Comparison of ENCODE assay signal across 27 cellular contexts in genomic region chr2:121727950-121728349, GRCh38. TPM values are rescaled to one million over a fixed set of nuclear protein-coding genes. Genes with fewer than 3 reads are reported as not detected.
A peak's percentile ranks its signal among the peaks of the same experiment; 100 is the strongest.
DNase-seq lines count a peak whose midpoint lies in the region; ATAC-seq and TF ChIP-seq lines count a peak whose summit lies in the region.
"Had no signal": no experiment of that assay in that cellular context is flagged by ENCODE, and none has a peak within 500 bp of the region (broad histone marks: within the 10 kb centered on the region; RNA-seq: fewer than 3 reads in every experiment).

No MANE protein-coding gene starts in this region.

- no peaks in the 10 kb centered on the region for H3K27me3 Mint-ChIP-seq in activated T-cell treated with anti-CD3 and anti-CD28 coated beads, Interleukin-2, amount 50 U/mL, for 72 hours (ENCODE audit: low read depth)
- no peaks in the 10 kb centered on the region for H3K27me3 Mint-ChIP-seq in activated T-cell treated with anti-CD3 and anti-CD28 coated beads, Interleukin-2, amount 50 U/mL, for 4 hours (ENCODE audit: low read depth)
- H3K27me3 Mint-ChIP-seq in stimulated activated naive CD8-positive, alpha-beta T cell treated with anti-CD3 and anti-CD28 coated beads, Interleukin-15, Interleukin-2, amounts not matched to agents 100 ng/mL and 50 ng/mL, for 24 hours = no peaks in the 10 kb centered on the region
- no peaks in the 10 kb centered on the region for H3K27me3 Mint-ChIP-seq in activated naive CD8-positive, alpha-beta T cell treated with anti-CD3 and anti-CD28 coated beads, Interleukin-2, amount 50 U/mL, for 24 hours
- H3K27me3 Mint-ChIP-seq: CD8-positive, alpha-beta memory T cell had no signal

- no peak for TF ChIP-seq CTCF in MM.1S (IDR thresholded peaks at IDR 0.05; ENCODE audit: low read length)

- H3K4me1 ChIP-seq in MM.1S (ENCODE audit: low read length) = no peaks in the 10 kb centered on the region

- peaks cover 16 to 49% of the 10 kb centered on the region in 2 donors for H3K36me3 Mint-ChIP-seq in activated T-cell treated with anti-CD3 and anti-CD28 coated beads, Interleukin-2, amount 50 U/mL, for 72 hours (ENCODE audit: insufficient read depth in 2 of 2)
- H3K36me3 Mint-ChIP-seq in activated T-cell treated with anti-CD3 and anti-CD28 coated beads, Interleukin-2, amount 50 U/mL, for 4 hours (ENCODE audit: insufficient read depth) = peaks cover 41% of the 10 kb centered on the region
- peaks cover 62% of the 10 kb centered on the region for H3K36me3 Mint-ChIP-seq in stimulated activated naive CD8-positive, alpha-beta T cell treated with anti-CD3 and anti-CD28 coated beads, Interleukin-15, Interleukin-2, amounts not matched to agents 100 ng/mL and 50 ng/mL, for 24 hours (ENCODE audit: low read depth)
- peaks cover 68% of the 10 kb centered on the region for H3K36me3 Mint-ChIP-seq in activated naive CD8-positive, alpha-beta T cell treated with anti-CD3 and anti-CD28 coated beads, Interleukin-2, amount 50 U/mL, for 24 hours (ENCODE audit: low read depth)

- H3K4me1 Mint-ChIP-seq in activated T-cell treated with anti-CD3 and anti-CD28 coated beads, Interleukin-2, amount 50 U/mL, for 72 hours (ENCODE audit: low read depth) = peaks cover 54% of the 10 kb centered on the region
- peaks cover 27% of the 10 kb centered on the region for H3K4me1 Mint-ChIP-seq in activated T-cell treated with anti-CD3 and anti-CD28 coated beads, Interleukin-2, amount 50 U/mL, for 4 hours (ENCODE audit: low read depth)
- H3K4me1 Mint-ChIP-seq in stimulated activated naive CD8-positive, alpha-beta T cell treated with anti-CD3 and anti-CD28 coated beads, Interleukin-15, Interleukin-2, amounts not matched to agents 100 ng/mL and 50 ng/mL, for 24 hours (ENCODE audit: low read depth) = peaks cover 67% of the 10 kb centered on the region
- peaks cover 59% of the 10 kb centered on the region for H3K4me1 Mint-ChIP-seq in activated naive CD8-positive, alpha-beta T cell treated with anti-CD3 and anti-CD28 coated beads, Interleukin-2, amount 50 U/mL, for 24 hours
- H3K4me1 Mint-ChIP-seq: GM23338, H9 had no signal

- H3K9me3 Mint-ChIP-seq in activated T-cell treated with anti-CD3 and anti-CD28 coated beads, Interleukin-2, amount 50 U/mL, for 72 hours = no peaks in the 10 kb centered on the region
- no peaks in the 10 kb centered on the region for H3K9me3 Mint-ChIP-seq in activated T-cell treated with anti-CD3 and anti-CD28 coated beads, Interleukin-2, amount 50 U/mL, for 4 hours
- no peaks in the 10 kb centered on the region for H3K9me3 Mint-ChIP-seq in stimulated activated naive CD8-positive, alpha-beta T cell treated with anti-CD3 and anti-CD28 coated beads, Interleukin-15, Interleukin-2, amounts not matched to agents 100 ng/mL and 50 ng/mL, for 24 hours
- H3K9me3 Mint-ChIP-seq in activated naive CD8-positive, alpha-beta T cell treated with anti-CD3 and anti-CD28 coated beads, Interleukin-2, amount 50 U/mL, for 24 hours = peaks cover 4% of the 10 kb centered on the region
- H3K9me3 Mint-ChIP-seq: CD8-positive, alpha-beta memory T cell; GM23338; H9 had no signal

- peaks cover 9% of the 10 kb centered on the region for H3K36me3 ChIP-seq in MM.1S (replicated peaks; ENCODE audit: insufficient read depth, low read length)

- H3K4me3 ChIP-seq in MM.1S (ENCODE audit: low read length) = no peak overlapping the region
- H3K4me3 ChIP-seq: GM12878, GM23338, SJSA1 had no signal

- no peak overlapping the region for H3K27ac ChIP-seq in MM.1S (ENCODE audit: low read length)
- H3K27ac ChIP-seq: KMS-11, SJSA1 had no signal

- no peak for ATAC-seq in activated T-cell treated with anti-CD3 and anti-CD28 coated beads, Interleukin-2, amount 50 U/mL, for 72 hours (replicated peaks in 1 of 2)
- no peak for ATAC-seq in activated T-cell treated with anti-CD3 and anti-CD28 coated beads, Interleukin-2, amount 50 U/mL, for 4 hours
- ATAC-seq in stimulated activated naive CD8-positive, alpha-beta T cell treated with anti-CD3 and anti-CD28 coated beads, Interleukin-15, Interleukin-2, amounts not matched to agents 100 U/mL and 50 U/mL, for 24 hours = no peak
- no peak for ATAC-seq in activated naive CD8-positive, alpha-beta T cell treated with anti-CD3 and anti-CD28 coated beads, Interleukin-2, amount 50 U/mL, for 24 hours
- ATAC-seq: GM12878, GM23338 had no signal

- H3F3A ChIP-seq in MM.1S (ENCODE audit: insufficient read depth, low read length) = peaks cover 4% of the 10 kb centered on the region; the same call in 1 of the 2 replicates

- no peak for DNase-seq in activated T-cell treated with anti-CD3 and anti-CD28 coated beads, Interleukin-2, amount 50 U/mL, for 72 hours
- no peak for DNase-seq in activated T-cell treated with anti-CD3 and anti-CD28 coated beads, Interleukin-2, amount 50 U/mL, for 4 hours
- DNase-seq in stimulated activated naive CD8-positive, alpha-beta T cell treated with anti-CD3 and anti-CD28 coated beads, Interleukin-15, Interleukin-2, amounts not matched to agents 100 U/mL and 50 U/mL, for 24 hours = no peak
- no peak for DNase-seq in activated naive CD8-positive, alpha-beta T cell treated with anti-CD3 and anti-CD28 coated beads, Interleukin-2, amount 50 U/mL, for 24 hours
- DNase-seq in NCI-H2171 (lab: John Stamatoyannopoulos, UW) (no peak), MM.1S (no peak)
- DNase-seq: C1 segment of cervical spinal cord; CD8-positive, alpha-beta memory T cell; DMS 273 treated with DMSO at 0.1 percent for 48 hours; DMS79; EL; GDM1; H9; NCI-H1092; NCI-H1417 treated with DMSO at 0.1 percent for 48 hours; NCI-H1694 treated with DMSO at 0.1 percent for 48 hours; NCI-H2081; NCI-H226; NCI-H510A; NCI-H69; Right ventricle myocardium superior; RPMI8226 had no signal

- H3K4me3 Mint-ChIP-seq in activated T-cell treated with anti-CD3 and anti-CD28 coated beads, Interleukin-2, amount 50 U/mL, for 72 hours = no peak overlapping the region
- H3K4me3 Mint-ChIP-seq in activated T-cell treated with anti-CD3 and anti-CD28 coated beads, Interleukin-2, amount 50 U/mL, for 4 hours = no peak overlapping the region
- no peak overlapping the region for H3K4me3 Mint-ChIP-seq in stimulated activated naive CD8-positive, alpha-beta T cell treated with anti-CD3 and anti-CD28 coated beads, Interleukin-15, Interleukin-2, amounts not matched to agents 100 ng/mL and 50 ng/mL, for 24 hours
- H3K4me3 Mint-ChIP-seq in activated naive CD8-positive, alpha-beta T cell treated with anti-CD3 and anti-CD28 coated beads, Interleukin-2, amount 50 U/mL, for 24 hours = no peak overlapping the region
- H3K4me3 Mint-ChIP-seq: CD8-positive, alpha-beta memory T cell; GM23338; H9 had no signal

- H3K9ac ChIP-seq in MM.1S (ENCODE audit: low read length) = no peak overlapping the region
- H3K9ac ChIP-seq: KMS-11 had no signal

- H2AFZ ChIP-seq in MM.1S (ENCODE audit: low read length) = no peak overlapping the region
- H2AFZ ChIP-seq: GM23338 had no signal

- no peaks in the 10 kb centered on the region for H3K27me3 ChIP-seq in MM.1S (replicated peaks; ENCODE audit: insufficient read depth, low read length)
- H3K27me3 ChIP-seq: SJSA1 had no signal

- H3K79me2 ChIP-seq in MM.1S (ENCODE audit: low read length) = peaks cover 20% of the 10 kb centered on the region

- H3K9me3 ChIP-seq in MM.1S (replicated peaks; ENCODE audit: insufficient read depth, low read length) = no peaks in the 10 kb centered on the region
- H3K9me3 ChIP-seq: SJSA1 had no signal

- no peaks in the 10 kb centered on the region for H4K20me1 ChIP-seq in MM.1S (ENCODE audit: insufficient read depth, low read length)

- no peaks in the 10 kb centered on the region for H3K9me2 ChIP-seq in MM.1S (replicated peaks; ENCODE audit: insufficient read depth, low read length)

- no peak overlapping the region for H3K4me2 ChIP-seq in MM.1S (ENCODE audit: low read depth, low read length)
- H3K4me2 ChIP-seq: GM23338, KMS-11 had no signal

- peak overlapping the region; percentile 96 for H3K27ac Mint-ChIP-seq in activated T-cell treated with anti-CD3 and anti-CD28 coated beads, Interleukin-2, amount 50 U/mL, for 72 hours
- peak overlapping the region; percentile 86 for H3K27ac Mint-ChIP-seq in stimulated activated naive CD8-positive, alpha-beta T cell treated with anti-CD3 and anti-CD28 coated beads, Interleukin-15, Interleukin-2, amounts not matched to agents 100 ng/mL and 50 ng/mL, for 24 hours
- H3K27ac Mint-ChIP-seq in activated naive CD8-positive, alpha-beta T cell treated with anti-CD3 and anti-CD28 coated beads, Interleukin-2, amount 50 U/mL, for 24 hours = peak overlapping the region; percentile 82
- H3K27ac Mint-ChIP-seq: GM23338, H9 had no signal

RNA-seq across cellular contexts. Expression of gene NIFK, which starts 8.7 kb away (rescaled TPM):
- total RNA-seq in activated T-cell treated with anti-CD3 and anti-CD28 coated beads, Interleukin-2, amount 50 U/mL, for 72 hours = 100 to 1,000 TPM; 118 to 137 TPM
- total RNA-seq in activated T-cell treated with anti-CD3 and anti-CD28 coated beads, Interleukin-2, amount 50 U/mL, for 4 hours = 100 to 1,000 TPM; 198 to 247 (median 209) TPM

RNA-seq across cellular contexts. Expression of gene TSN, which starts 27.5 kb away (rescaled TPM):
- 10 to 100 TPM; 67.6 to 82.1 TPM for total RNA-seq in activated T-cell treated with anti-CD3 and anti-CD28 coated beads, Interleukin-2, amount 50 U/mL, for 72 hours
- 100 to 1,000 TPM in 1 of 3 donors, 10 to 100 TPM in 2; 93.3 to 108 (median 95.2) TPM for total RNA-seq in activated T-cell treated with anti-CD3 and anti-CD28 coated beads, Interleukin-2, amount 50 U/mL, for 4 hours
